12 cellular contexts compared by ENCODE assay signal in genomic region chr6:106134906-106135634, GRCh38. TPM values are rescaled to one million over a fixed set of nuclear protein-coding genes. Genes with fewer than 3 reads are reported as not detected.
DNase-seq lines count a peak whose midpoint lies in the region; ATAC-seq and TF ChIP-seq lines count a peak whose summit lies in the region.
"Had no signal": no experiment of that assay in that cellular context is flagged by ENCODE, and none has a peak within 500 bp of the region (broad histone marks: within the 10 kb centered on the region; RNA-seq: fewer than 3 reads in every experiment).

No MANE protein-coding gene starts in this region.

- no peaks in the 10 kb centered on the region for H3K9me3 Mint-ChIP-seq in activated CD4-positive, alpha-beta T cell treated with anti-CD3 and anti-CD28 coated beads for 36 hours (ENCODE audit: low read depth)

- TF ChIP-seq POLR2A in gastrocnemius medialis (IDR thresholded peaks at IDR 0.05) = no peak

- no peak overlapping the region for H3K4me3 Mint-ChIP-seq in activated CD4-positive, alpha-beta T cell treated with anti-CD3 and anti-CD28 coated beads for 36 hours

- H3K9me3 ChIP-seq in colonic mucosa (no peaks in the 10 kb centered on the region), gastrocnemius medialis (no peaks in the 10 kb centered on the region)

- CTCF ChIA-PET in activated CD4-positive, alpha-beta T cell treated with anti-CD3 and anti-CD28 coated beads for 36 hours (lab: Charles Lee) = no interaction called here

- in situ Hi-C loops in gastrocnemius medialis (cut with MboI; ENCODE audit: low sequenced_read_pairs in 4 of 4) = no loop called here

- no peaks in the 10 kb centered on the region for H3K36me3 Mint-ChIP-seq in activated CD4-positive, alpha-beta T cell treated with anti-CD3 and anti-CD28 coated beads for 36 hours (ENCODE audit: low read depth)

- peak; percentile 60 for DNase-seq in activated CD4-positive, alpha-beta T cell treated with anti-CD3 and anti-CD28 coated beads for 36 hours
- DNase-seq in activated CD4-positive, alpha-beta T cell treated with anti-CD3 and anti-CD28 coated beads for 4 hours = no peak
- DNase-seq in MV-4-11 (lab: John Stamatoyannopoulos, UW) = peak; percentile 87
- peak; percentile 60 for DNase-seq in colonic mucosa
- peak; percentile 29 to 75 for DNase-seq in gastrocnemius medialis
- DNase-seq in Ammon's horn (ENCODE audit: low spot score) = no peak
- DNase-seq: effector CD8-positive, alpha-beta T cell; MM.1S; SIG-M5 had no signal

- no peak overlapping the region for H3K9ac ChIP-seq in colonic mucosa (ENCODE audit: low read depth in 2 of 2, low read length in 2 of 2)

- H3K27ac ChIP-seq in colonic mucosa = no peak overlapping the region
- H3K27ac ChIP-seq in gastrocnemius medialis = no peak overlapping the region

- POLR2A ChIA-PET in activated CD4-positive, alpha-beta T cell treated with anti-CD3 and anti-CD28 coated beads for 36 hours (lab: Charles Lee) = no interaction called here

- peaks cover 11% of the 10 kb centered on the region for H3K4me1 Mint-ChIP-seq in activated CD4-positive, alpha-beta T cell treated with anti-CD3 and anti-CD28 coated beads for 36 hours

- intact Hi-C loops in activated CD4-positive, alpha-beta T cell treated with anti-CD3 and anti-CD28 coated beads for 36 hours (cut with DNase I, micrococcal nuclease) = no loop called here
- intact Hi-C loops in colonic mucosa (cut with DNase I) (no loop called here), gastrocnemius medialis (cut with DNase I; ENCODE audit: low total_unique reads) (no loop called here)

- no peaks in the 10 kb centered on the region for H3K27me3 ChIP-seq in colonic mucosa
- no peaks in the 10 kb centered on the region for H3K27me3 ChIP-seq in gastrocnemius medialis

- no peak overlapping the region for H3K27ac Mint-ChIP-seq in activated CD4-positive, alpha-beta T cell treated with anti-CD3 and anti-CD28 coated beads for 36 hours

- ATAC-seq in activated CD4-positive, alpha-beta T cell treated with anti-CD3 and anti-CD28 coated beads for 36 hours = peak; percentile 91
- ATAC-seq in gastrocnemius medialis (peak; percentile 89 to 92), GM21447 (IDR thresholded peaks at IDR 0.05; ENCODE audit: unreplicated experiment) (no peak), GM19351 (IDR thresholded peaks at IDR 0.05; ENCODE audit: unreplicated experiment) (no peak)

- H3K4me1 ChIP-seq in colonic mucosa = no peaks in the 10 kb centered on the region
- peaks cover 5 to 8% of the 10 kb centered on the region in 2 donors for H3K4me1 ChIP-seq in gastrocnemius medialis

- TF ChIP-seq CTCF in colonic mucosa (IDR thresholded peaks at IDR 0.05) (no peak), gastrocnemius medialis (IDR thresholded peaks at IDR 0.05 in 4 of 5, conservative IDR thresholded peaks at IDR 0.05 in 1 of 5) (no peak)

- no peak overlapping the region for H3K4me3 ChIP-seq in colonic mucosa
- no peak overlapping the region for H3K4me3 ChIP-seq in gastrocnemius medialis

- H3K36me3 ChIP-seq in colonic mucosa (no peaks in the 10 kb centered on the region), gastrocnemius medialis (no peaks in the 10 kb centered on the region)

- H3K27me3 Mint-ChIP-seq in activated CD4-positive, alpha-beta T cell treated with anti-CD3 and anti-CD28 coated beads for 36 hours = peaks cover 4% of the 10 kb centered on the region

RNA-seq across cellular contexts. Expression of gene PRDM1, which starts 48.9 kb away (rescaled TPM):
- 10 to 100 TPM; 20.1 to 35.6 TPM for total RNA-seq in activated CD4-positive, alpha-beta T cell treated with anti-CD3 and anti-CD28 coated beads for 36 hours
- 10 to 100 TPM in 1 of 2 donors, 1 to 10 TPM in 1; 7.2 to 17.6 TPM for total RNA-seq in colonic mucosa
- 1 to 10 TPM; 1.6 to 2.4 (median 1.9) TPM for total RNA-seq in gastrocnemius medialis
- total RNA-seq: A673 had no signal

Comparison
In these comparisons a context has a peak if more than half of its experiments do, and no peak if none do; other contexts are left out.
1. DNase-seq: peak in activated CD4-positive, alpha-beta T cell treated with anti-CD3 and anti-CD28 coated beads for 36 hours (single experiment), MV-4-11 (single experiment), colonic mucosa (single experiment) and gastrocnemius medialis (2 of 2); none in activated CD4-positive, alpha-beta T cell treated with anti-CD3 and anti-CD28 coated beads for 4 hours (0 of 2) and Ammon's horn (single experiment).
2. ATAC-seq: peak in activated CD4-positive, alpha-beta T cell treated with anti-CD3 and anti-CD28 coated beads for 36 hours (single experiment) and gastrocnemius medialis (2 of 2); none in GM21447 (single experiment) and GM19351 (single experiment).